In genomic region chr1:63966016-63966415, GRCh38 we compare ENCODE assay signal across 18 cellular contexts.
DNase-seq lines count a peak whose midpoint lies in the region; TF ChIP-seq lines count a peak whose summit lies in the region.
"Had no signal": no experiment of that assay in that cellular context is flagged by ENCODE, and none has a peak within 500 bp of the region (broad histone marks: within the 10 kb centered on the region; RNA-seq: fewer than 3 reads in every experiment).

No MANE protein-coding gene starts in this region.

- no peak overlapping the region for H3K4me3 ChIP-seq in tibial artery
- no peak overlapping the region for H3K4me3 ChIP-seq in ovary
- H3K4me3 ChIP-seq: HAP-1, K562, SK-N-MC had no signal

- peaks cover 0 to 60% (median 22%) of the 10 kb centered on the region in 4 donors for H3K4me1 ChIP-seq in tibial artery
- peaks cover 2% of the 10 kb centered on the region for H3K4me1 ChIP-seq in ovary (ENCODE audit: insufficient read depth)
- H3K4me1 ChIP-seq: BE2C, HAP-1 had no signal

- TF ChIP-seq POLR2A in ovary (IDR thresholded peaks at IDR 0.05) = no peak

- H3K27me3 ChIP-seq in tibial artery (no peaks in the 10 kb centered on the region), ovary (no peaks in the 10 kb centered on the region)
- H3K27me3 ChIP-seq: BE2C had no signal

- H3K27ac Mint-ChIP-seq in glutamatergic neuron (ENCODE audit: unreplicated experiment) = no peak overlapping the region
- no peak overlapping the region for H3K27ac Mint-ChIP-seq in activated naive CD4-positive, alpha-beta T cell treated with anti-CD3 and anti-CD28 coated beads, Interleukin-2, amount 10 ng/mL, durations not matched to agents 7 days and 5 days
- H3K27ac Mint-ChIP-seq: CD4-positive, alpha-beta T cell had no signal

- no peak for TF ChIP-seq EP300 in ovary (IDR thresholded peaks at IDR 0.05)

- H3K36me3 Mint-ChIP-seq in glutamatergic neuron (ENCODE audit: unreplicated experiment) = no peaks in the 10 kb centered on the region
- no peaks in the 10 kb centered on the region for H3K36me3 Mint-ChIP-seq in activated naive CD4-positive, alpha-beta T cell treated with anti-CD3 and anti-CD28 coated beads, Interleukin-2, amount 10 ng/mL, durations not matched to agents 7 days and 5 days

- 89 to 93% (median 90%) methylated on average over 12 of the region's 12 CpGs for WGBS in ovary, 3 donors

- no peaks in the 10 kb centered on the region for H3K9me3 Mint-ChIP-seq in glutamatergic neuron (ENCODE audit: unreplicated experiment)
- H3K9me3 Mint-ChIP-seq in activated naive CD4-positive, alpha-beta T cell treated with anti-CD3 and anti-CD28 coated beads, Interleukin-2, amount 10 ng/mL, durations not matched to agents 7 days and 5 days = no peaks in the 10 kb centered on the region
- H3K9me3 Mint-ChIP-seq: CD4-positive, alpha-beta T cell had no signal

- CTCF ChIA-PET in activated naive CD4-positive, alpha-beta T cell treated with anti-CD3 and anti-CD28 coated beads, Interleukin-2, amount 10 ng/mL, durations not matched to agents 7 days and 5 days (lab: Charles Lee) = no interaction called here

- intact Hi-C loops in tibial artery (cut with DNase I; ENCODE audit: low total_unique reads) = no loop called here
- intact Hi-C loops in ovary (cut with DNase I) = no loop called here

- H3K9me3 ChIP-seq in tibial artery (no peaks in the 10 kb centered on the region), ovary (no peaks in the 10 kb centered on the region)
- H3K9me3 ChIP-seq: BE2C, Caco-2, HAP-1 had no signal

- DNase-seq in NCI-H2029 (lab: John Stamatoyannopoulos, UW) (peak; percentile 63), NCI-H2029 treated with DMSO at 0.1 percent for 48 hours (lab: John Stamatoyannopoulos, UW) (no peak), NCI-H69 (lab: John Stamatoyannopoulos, UW) (peak; percentile 76), glutamatergic neuron (peak; percentile 34), tibial artery (no peak), ovary (no peak)
- DNase-seq in activated T-cell treated with anti-CD3 and anti-CD28 coated beads, Interleukin-2, amount 50 U/mL, for 1 hour = no peak
- no peak for DNase-seq in activated naive CD4-positive, alpha-beta T cell treated with anti-CD3 and anti-CD28 coated beads, Interleukin-2, amount 10 ng/mL, durations not matched to agents 7 days and 5 days
- DNase-seq: BE2C; Caco-2; CD4-positive, alpha-beta T cell; NCI-H1105 treated with DMSO at 0.1 percent for 48 hours; NCI-H187; NCI-H774; Right ventricle myocardium superior had no signal

- peak overlapping the region; percentile 2 to 34 for H3K27ac ChIP-seq in tibial artery
- H3K27ac ChIP-seq in ovary = no peak overlapping the region
- H3K27ac ChIP-seq: SK-N-MC had no signal

- peaks cover 2% of the 10 kb centered on the region for H3K27me3 Mint-ChIP-seq in glutamatergic neuron (ENCODE audit: unreplicated experiment)
- H3K27me3 Mint-ChIP-seq in activated naive CD4-positive, alpha-beta T cell treated with anti-CD3 and anti-CD28 coated beads, Interleukin-2, amount 10 ng/mL, durations not matched to agents 7 days and 5 days = peaks cover 4% of the 10 kb centered on the region

- TF ChIP-seq CTCF in glutamatergic neuron (IDR thresholded peaks at IDR 0.05; ENCODE audit: partially characterized antibody, unreplicated experiment) = no peak
- no peak for TF ChIP-seq CTCF in tibial artery (IDR thresholded peaks at IDR 0.05)
- TF ChIP-seq CTCF in ovary (IDR thresholded peaks at IDR 0.05) = no peak

- no peak overlapping the region for H3K4me3 Mint-ChIP-seq in glutamatergic neuron (ENCODE audit: unreplicated experiment)
- H3K4me3 Mint-ChIP-seq in activated naive CD4-positive, alpha-beta T cell treated with anti-CD3 and anti-CD28 coated beads, Interleukin-2, amount 10 ng/mL, durations not matched to agents 7 days and 5 days = no peak overlapping the region
- H3K4me3 Mint-ChIP-seq: CD4-positive, alpha-beta T cell had no signal

- H3K4me1 Mint-ChIP-seq in glutamatergic neuron (ENCODE audit: low read depth, unreplicated experiment) = peaks cover 14% of the 10 kb centered on the region
- no peaks in the 10 kb centered on the region for H3K4me1 Mint-ChIP-seq in activated naive CD4-positive, alpha-beta T cell treated with anti-CD3 and anti-CD28 coated beads, Interleukin-2, amount 10 ng/mL, durations not matched to agents 7 days and 5 days

- H3K36me3 ChIP-seq in tibial artery (no peaks in the 10 kb centered on the region), ovary (no peaks in the 10 kb centered on the region)
- H3K36me3 ChIP-seq: BE2C, HAP-1 had no signal

Comparison
In these comparisons a context has a peak if more than half of its experiments do, and no peak if none do; other contexts are left out.
1. DNase-seq: peak in NCI-H2029 (single experiment), NCI-H69 (single experiment) and glutamatergic neuron (single experiment); none in NCI-H2029 treated with DMSO at 0.1 percent for 48 hours (single experiment), tibial artery (0 of 2), ovary (0 of 5), activated T-cell treated with anti-CD3 and anti-CD28 coated beads, Interleukin-2, amount 50 U/mL, for 1 hour (single experiment) and activated naive CD4-positive, alpha-beta T cell treated with anti-CD3 and anti-CD28 coated beads, Interleukin-2, amount 10 ng/mL, durations not matched to agents 7 days and 5 days (single experiment).
2. H3K27ac ChIP-seq: peak in tibial artery (2 of 2); none in ovary (0 of 2).